Comparison of ENCODE assay signal across 19 cellular contexts in genomic region chr9:117492476-117492875, GRCh38.
DNase-seq lines count a peak whose midpoint lies in the region; ATAC-seq and TF ChIP-seq lines count a peak whose summit lies in the region.
"Had no signal": no experiment of that assay in that cellular context is flagged by ENCODE, and none has a peak within 500 bp of the region (broad histone marks: within the 10 kb centered on the region; RNA-seq: fewer than 3 reads in every experiment).

No MANE protein-coding gene starts in this region.

- in situ Hi-C loops in GM13977 (cut with MboI; ENCODE audit: low pct_unique_long_range_greater_than_20kb, low sequenced_read_pairs, unreplicated experiment), result no loop called here

- H3K27ac ChIP-seq in caudate nucleus (ENCODE audit: low read depth, low read length) (peak overlapping the region; percentile 33), liver (ENCODE audit: low read depth in 1 of 2, low read length in 2 of 2) (peak overlapping the region; percentile 86 to 89), temporal lobe (ENCODE audit: low read depth, low read length) (peak overlapping the region; percentile 54)
- H3K27ac ChIP-seq: SJCRH30 had no signal

- no peaks in the 10 kb centered on the region for H3K36me3 ChIP-seq in liver (ENCODE audit: control insufficient read depth in 4 of 4, insufficient read depth in 3 of 4, low read depth in 1 of 4, low read length in 3 of 4)
- H3K36me3 ChIP-seq: Peyer's patch, SJCRH30 had no signal

- peaks cover 3 to 79% (median 56%) of the 10 kb centered on the region in 4 donors for H3K4me1 ChIP-seq in liver (ENCODE audit: control insufficient read depth in 4 of 4, insufficient read depth in 4 of 4, low read length in 3 of 4)

- DNase-seq in caudate nucleus (lab: John Stamatoyannopoulos, UW) (peak in 24 of 61 donors; percentile 2 to 56 (median 26)), occipital lobe (lab: John Stamatoyannopoulos, UW) (peak; percentile 5), GM13977 (ENCODE audit: low spot score) (no peak)
- DNase-seq: EL, GF-D8, H9, HFFc6, Kasumi-1, NCI-H1694, NCI-H2081, NCI-H2171, NCI-H446, NCI-H526, Peyer's patch, SJCRH30 had no signal

- no peaks in the 10 kb centered on the region for H3K27me3 ChIP-seq in liver (ENCODE audit: control insufficient read depth in 4 of 4, insufficient read depth in 4 of 4, low read length in 3 of 4)
- H3K27me3 ChIP-seq: Peyer's patch, SJCRH30 had no signal

- no peak overlapping the region for H3K9ac ChIP-seq in liver (ENCODE audit: low read depth in 1 of 2, low read length in 2 of 2)

- no peak for TF ChIP-seq RAD21 in liver (IDR thresholded peaks at IDR 0.05)

- no peaks in the 10 kb centered on the region for H3K9me3 ChIP-seq in liver (ENCODE audit: control insufficient read depth in 4 of 4, low read length in 3 of 4)
- H3K9me3 ChIP-seq: Peyer's patch had no signal

- TF ChIP-seq CTCF in liver (IDR thresholded peaks at IDR 0.05; ENCODE audit: low read depth, low read length, missing input control) (no peak), GM13977 (IDR thresholded peaks at IDR 0.05; ENCODE audit: extremely low read depth, insufficient read depth, missing control alignments) (no peak)

- no peak overlapping the region for H3K4me3 ChIP-seq in liver (ENCODE audit: low read depth in 1 of 3, low read length in 3 of 3)
- H3K4me3 ChIP-seq: Peyer's patch, SJCRH30 had no signal

- WGBS in liver, result 69% methylated on average over 3 of the region's 3 CpGs

- ATAC-seq in GM18907 (IDR thresholded peaks at IDR 0.05; ENCODE audit: unreplicated experiment), result no peak
- no peak for ATAC-seq in GM18520 (IDR thresholded peaks at IDR 0.05; ENCODE audit: unreplicated experiment)

TF ChIP-seq in liver, 16 proteins besides CTCF, POLR2A, EP300 and RAD21:
- no peak for TF ChIP-seq NR2F2 (IDR thresholded peaks at IDR 0.05)
- no peak for TF ChIP-seq HNF4A (conservative IDR thresholded peaks at IDR 0.05)
- TF ChIP-seq GABPA (IDR thresholded peaks at IDR 0.05 in 1 of 2, conservative IDR thresholded peaks at IDR 0.05 in 1 of 2), result no peak
- TF ChIP-seq FOXA1 (IDR thresholded peaks at IDR 0.05), result no peak
- TF ChIP-seq HNF4G (IDR thresholded peaks at IDR 0.05), result no peak
- no peak for TF ChIP-seq YY1 (IDR thresholded peaks at IDR 0.05)
- no peak for TF ChIP-seq REST (IDR thresholded peaks at IDR 0.05)
- no peak for TF ChIP-seq FOXA2 (IDR thresholded peaks at IDR 0.05)
- TF ChIP-seq TAF1 (conservative IDR thresholded peaks at IDR 0.05), result no peak
- TF ChIP-seq SP1 (IDR thresholded peaks at IDR 0.05), result no peak
- no peak for TF ChIP-seq EGR1 (IDR thresholded peaks at IDR 0.05; ENCODE audit: low read depth in 2 of 2)
- TF ChIP-seq RXRA (IDR thresholded peaks at IDR 0.05), result no peak
- no peak for TF ChIP-seq JUND (IDR thresholded peaks at IDR 0.05)
- TF ChIP-seq MAX (IDR thresholded peaks at IDR 0.05), result no peak
- no peak for TF ChIP-seq ZBTB33 (IDR thresholded peaks at IDR 0.05)
- no peak for TF ChIP-seq ATF3 (IDR thresholded peaks at IDR 0.05)

Comparison
In these comparisons a context has a peak if more than half of its experiments do, and no peak if none do; other contexts are left out.
1. H3K27ac ChIP-seq: peak in every context shown above with its lines; median percentile 88 in liver; 54 in temporal lobe; 33 in caudate nucleus.